In the genomic region with DNA sequence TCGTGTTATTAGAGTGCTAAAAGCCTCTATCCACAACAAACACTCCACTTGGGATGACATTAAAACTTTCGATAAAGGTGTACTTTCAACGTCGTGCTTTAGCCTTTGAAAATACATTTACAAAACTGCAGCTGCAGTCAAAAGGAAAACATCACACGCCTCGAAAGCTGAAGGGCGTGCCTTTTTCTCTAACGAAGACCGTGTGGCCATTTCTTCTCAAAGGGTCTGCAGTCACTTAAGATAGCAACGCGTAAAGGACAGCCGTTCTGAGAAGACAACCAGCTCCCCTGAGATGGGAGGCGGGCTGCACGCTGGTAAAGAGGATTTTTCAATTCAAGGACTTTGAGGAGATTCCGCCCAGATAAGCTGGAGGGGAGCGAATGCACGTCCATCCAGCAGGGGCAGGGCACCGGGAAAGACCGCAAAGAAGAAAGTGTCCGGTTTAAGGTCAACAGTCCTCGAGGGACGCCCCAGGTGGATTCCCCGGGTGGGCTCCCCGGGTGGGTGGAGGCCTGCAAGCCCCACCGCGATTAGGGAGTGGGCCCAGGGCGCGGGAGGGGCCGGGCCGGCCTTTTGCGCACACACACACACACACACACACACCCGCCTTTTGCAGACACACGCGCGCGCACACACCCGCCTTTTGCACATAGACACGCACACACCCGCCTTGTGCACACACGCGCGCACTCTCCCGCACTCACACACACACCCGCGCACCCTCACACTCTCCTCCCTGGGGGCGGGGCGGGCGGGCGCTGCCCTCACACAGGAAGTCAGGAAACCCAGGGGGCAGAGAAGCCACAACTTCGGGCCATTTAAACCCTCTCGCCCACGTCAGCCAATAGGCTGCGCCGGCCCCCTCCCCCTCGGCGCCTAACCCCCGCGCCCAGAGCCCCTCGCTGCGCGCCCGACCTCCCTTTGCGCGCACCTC, we compare ENCODE assay signal across 1 cellular context.
TF ChIP-seq lines count a peak whose summit lies in the region.

No MANE protein-coding gene starts in this region.

TF ChIP-seq in GM23338, 12 proteins besides CTCF, POLR2A, EP300 and RAD21 (continued from another document):
- TF ChIP-seq, protein P1, sequence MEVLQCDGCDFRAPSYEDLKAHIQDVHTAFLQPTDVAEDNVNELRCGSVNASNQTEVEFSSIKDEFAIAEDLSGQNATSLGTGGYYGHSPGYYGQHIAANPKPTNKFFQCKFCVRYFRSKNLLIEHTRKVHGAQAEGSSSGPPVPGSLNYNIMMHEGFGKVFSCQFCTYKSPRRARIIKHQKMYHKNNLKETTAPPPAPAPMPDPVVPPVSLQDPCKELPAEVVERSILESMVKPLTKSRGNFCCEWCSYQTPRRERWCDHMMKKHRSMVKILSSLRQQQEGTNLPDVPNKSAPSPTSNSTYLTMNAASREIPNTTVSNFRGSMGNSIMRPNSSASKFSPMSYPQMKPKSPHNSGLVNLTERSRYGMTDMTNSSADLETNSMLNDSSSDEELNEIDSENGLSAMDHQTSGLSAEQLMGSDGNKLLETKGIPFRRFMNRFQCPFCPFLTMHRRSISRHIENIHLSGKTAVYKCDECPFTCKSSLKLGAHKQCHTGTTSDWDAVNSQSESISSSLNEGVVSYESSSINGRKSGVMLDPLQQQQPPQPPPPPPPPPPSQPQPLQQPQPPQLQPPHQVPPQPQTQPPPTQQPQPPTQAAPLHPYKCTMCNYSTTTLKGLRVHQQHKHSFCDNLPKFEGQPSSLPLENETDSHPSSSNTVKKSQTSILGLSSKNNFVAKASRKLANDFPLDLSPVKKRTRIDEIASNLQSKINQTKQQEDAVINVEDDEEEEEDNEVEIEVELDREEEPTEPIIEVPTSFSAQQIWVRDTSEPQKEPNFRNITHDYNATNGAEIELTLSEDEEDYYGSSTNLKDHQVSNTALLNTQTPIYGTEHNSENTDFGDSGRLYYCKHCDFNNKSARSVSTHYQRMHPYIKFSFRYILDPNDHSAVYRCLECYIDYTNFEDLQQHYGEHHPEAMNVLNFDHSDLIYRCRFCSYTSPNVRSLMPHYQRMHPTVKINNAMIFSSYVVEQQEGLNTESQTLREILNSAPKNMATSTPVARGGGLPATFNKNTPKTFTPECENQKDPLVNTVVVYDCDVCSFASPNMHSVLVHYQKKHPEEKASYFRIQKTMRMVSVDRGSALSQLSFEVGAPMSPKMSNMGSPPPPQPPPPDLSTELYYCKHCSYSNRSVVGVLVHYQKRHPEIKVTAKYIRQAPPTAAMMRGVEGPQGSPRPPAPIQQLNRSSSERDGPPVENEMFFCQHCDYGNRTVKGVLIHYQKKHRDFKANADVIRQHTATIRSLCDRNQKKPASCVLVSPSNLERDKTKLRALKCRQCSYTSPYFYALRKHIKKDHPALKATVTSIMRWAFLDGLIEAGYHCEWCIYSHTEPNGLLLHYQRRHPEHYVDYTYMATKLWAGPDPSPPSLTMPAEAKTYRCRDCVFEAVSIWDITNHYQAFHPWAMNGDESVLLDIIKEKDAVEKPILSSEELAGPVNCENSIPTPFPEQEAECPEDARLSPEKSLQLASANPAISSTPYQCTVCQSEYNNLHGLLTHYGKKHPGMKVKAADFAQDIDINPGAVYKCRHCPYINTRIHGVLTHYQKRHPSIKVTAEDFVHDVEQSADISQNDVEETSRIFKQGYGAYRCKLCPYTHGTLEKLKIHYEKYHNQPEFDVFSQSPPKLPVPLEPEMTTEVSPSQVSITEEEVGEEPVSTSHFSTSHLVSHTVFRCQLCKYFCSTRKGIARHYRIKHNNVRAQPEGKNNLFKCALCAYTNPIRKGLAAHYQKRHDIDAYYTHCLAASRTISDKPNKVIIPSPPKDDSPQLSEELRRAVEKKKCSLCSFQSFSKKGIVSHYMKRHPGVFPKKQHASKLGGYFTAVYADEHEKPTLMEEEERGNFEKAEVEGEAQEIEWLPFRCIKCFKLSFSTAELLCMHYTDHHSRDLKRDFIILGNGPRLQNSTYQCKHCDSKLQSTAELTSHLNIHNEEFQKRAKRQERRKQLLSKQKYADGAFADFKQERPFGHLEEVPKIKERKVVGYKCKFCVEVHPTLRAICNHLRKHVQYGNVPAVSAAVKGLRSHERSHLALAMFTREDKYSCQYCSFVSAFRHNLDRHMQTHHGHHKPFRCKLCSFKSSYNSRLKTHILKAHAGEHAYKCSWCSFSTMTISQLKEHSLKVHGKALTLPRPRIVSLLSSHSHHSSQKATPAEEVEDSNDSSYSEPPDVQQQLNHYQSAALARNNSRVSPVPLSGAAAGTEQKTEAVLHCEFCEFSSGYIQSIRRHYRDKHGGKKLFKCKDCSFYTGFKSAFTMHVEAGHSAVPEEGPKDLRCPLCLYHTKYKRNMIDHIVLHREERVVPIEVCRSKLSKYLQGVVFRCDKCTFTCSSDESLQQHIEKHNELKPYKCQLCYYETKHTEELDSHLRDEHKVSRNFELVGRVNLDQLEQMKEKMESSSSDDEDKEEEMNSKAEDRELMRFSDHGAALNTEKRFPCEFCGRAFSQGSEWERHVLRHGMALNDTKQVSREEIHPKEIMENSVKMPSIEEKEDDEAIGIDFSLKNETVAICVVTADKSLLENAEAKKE (CRISPR knock-in tag; IDR thresholded peaks at IDR 0.05), result no peak
